Comparison of ENCODE assay signal across 17 cellular contexts in genomic region chr2:136106505-136106904, GRCh38.
"Had no signal": no experiment of that assay in that cellular context is flagged by ENCODE, and none has a peak within 500 bp of the region (broad histone marks: within the 10 kb centered on the region; RNA-seq: fewer than 3 reads in every experiment).

No MANE protein-coding gene starts in this region.

- H3K9me3 Mint-ChIP-seq: activated CD4-positive, alpha-beta memory T cell treated with anti-CD3 and anti-CD28 coated beads, Interleukin-2, amount 10 ng/mL, durations not matched to agents 7 days and 5 days; dendritic cell treated with granulocyte-macrophage colony-stimulating factor and Interleukin-4, amounts not matched to agents 40 ng/mL and 50 ng/mL, for 4 days; T-helper 2 cell treated with Interferon-gamma antibody and Interleukin-4, amounts not matched to agents 5 μg/mL and 100 μg/mL, for 36 hours had no signal

- H3K4me3 Mint-ChIP-seq: activated CD4-positive, alpha-beta memory T cell treated with anti-CD3 and anti-CD28 coated beads, Interleukin-2, amount 10 ng/mL, durations not matched to agents 7 days and 5 days; activated CD4-positive, alpha-beta T cell treated with anti-CD3 and anti-CD28 coated beads for 36 hours; activated CD8-positive, alpha-beta memory T cell treated with anti-CD3 and anti-CD28 coated beads, Interleukin-2, amount 10 ng/mL, durations not matched to agents 7 days and 5 days; activated naive CD8-positive, alpha-beta T cell; dendritic cell treated with granulocyte-macrophage colony-stimulating factor and Interleukin-4, amounts not matched to agents 40 ng/mL and 50 ng/mL, for 4 days; naive thymus-derived CD8-positive, alpha-beta T cell; T-helper 2 cell treated with Interferon-gamma antibody and Interleukin-4, amounts not matched to agents 5 μg/mL and 100 μg/mL, for 36 hours had no signal

- H3K27me3 Mint-ChIP-seq: activated CD4-positive, alpha-beta memory T cell treated with anti-CD3 and anti-CD28 coated beads, Interleukin-2, amount 10 ng/mL, durations not matched to agents 7 days and 5 days; activated CD4-positive, alpha-beta T cell treated with anti-CD3 and anti-CD28 coated beads for 36 hours; activated CD8-positive, alpha-beta memory T cell treated with anti-CD3 and anti-CD28 coated beads, Interleukin-2, amount 10 ng/mL, durations not matched to agents 7 days and 5 days; activated naive CD8-positive, alpha-beta T cell; dendritic cell treated with granulocyte-macrophage colony-stimulating factor and Interleukin-4, amounts not matched to agents 40 ng/mL and 50 ng/mL, for 4 days; naive thymus-derived CD8-positive, alpha-beta T cell had no signal

- DNase-seq: activated CD4-positive, alpha-beta memory T cell treated with anti-CD3 and anti-CD28 coated beads, Interleukin-2, amount 10 ng/mL, durations not matched to agents 7 days and 5 days; activated CD4-positive, alpha-beta T cell treated with anti-CD3 and anti-CD28 coated beads for 36 hours; activated CD8-positive, alpha-beta memory T cell treated with anti-CD3 and anti-CD28 coated beads, Interleukin-2, amount 10 ng/mL, durations not matched to agents 7 days and 5 days; effector memory CD4-positive, alpha-beta T cell; heart right ventricle; kidney glomerular epithelial cell; mesenchymal stem cell; naive thymus-derived CD8-positive, alpha-beta T cell; nucleus accumbens; spleen; stimulated activated CD4-positive, alpha-beta T cell treated with anti-CD3 and anti-CD28 coated beads, Interleukin-4, amount 100 ng/mL, for 4 hours; stimulated activated naive CD4-positive, alpha-beta T cell had no signal

- H3K4me3 ChIP-seq: esophagus muscularis mucosa, heart right ventricle, spleen, tibial nerve had no signal

- H3K9me3 ChIP-seq: esophagus muscularis mucosa, heart right ventricle, spleen, tibial nerve had no signal

- H3K27me3 ChIP-seq: esophagus muscularis mucosa, heart right ventricle, spleen, tibial nerve had no signal

- H3K4me1 ChIP-seq: esophagus muscularis mucosa had no signal

- ATAC-seq: activated CD8-positive, alpha-beta memory T cell treated with anti-CD3 and anti-CD28 coated beads, Interleukin-2, amount 10 ng/mL, durations not matched to agents 7 days and 5 days; heart right ventricle; naive thymus-derived CD8-positive, alpha-beta T cell had no signal

- H3K36me3 Mint-ChIP-seq: activated CD8-positive, alpha-beta memory T cell treated with anti-CD3 and anti-CD28 coated beads, Interleukin-2, amount 10 ng/mL, durations not matched to agents 7 days and 5 days; activated naive CD8-positive, alpha-beta T cell; naive thymus-derived CD8-positive, alpha-beta T cell had no signal

- H3K27ac ChIP-seq: esophagus muscularis mucosa, heart right ventricle, tibial nerve had no signal

- H3K27ac Mint-ChIP-seq: activated CD4-positive, alpha-beta memory T cell treated with anti-CD3 and anti-CD28 coated beads, Interleukin-2, amount 10 ng/mL, durations not matched to agents 7 days and 5 days; activated CD4-positive, alpha-beta T cell treated with anti-CD3 and anti-CD28 coated beads for 36 hours; activated CD8-positive, alpha-beta memory T cell treated with anti-CD3 and anti-CD28 coated beads, Interleukin-2, amount 10 ng/mL, durations not matched to agents 7 days and 5 days; activated naive CD8-positive, alpha-beta T cell; dendritic cell treated with granulocyte-macrophage colony-stimulating factor and Interleukin-4, amounts not matched to agents 40 ng/mL and 50 ng/mL, for 4 days; T-helper 2 cell treated with Interferon-gamma antibody and Interleukin-4, amounts not matched to agents 5 μg/mL and 100 μg/mL, for 36 hours had no signal

- H3K36me3 ChIP-seq: esophagus muscularis mucosa, heart right ventricle, spleen, tibial nerve had no signal
